8 cellular contexts compared by ENCODE assay signal in the genomic region with DNA sequence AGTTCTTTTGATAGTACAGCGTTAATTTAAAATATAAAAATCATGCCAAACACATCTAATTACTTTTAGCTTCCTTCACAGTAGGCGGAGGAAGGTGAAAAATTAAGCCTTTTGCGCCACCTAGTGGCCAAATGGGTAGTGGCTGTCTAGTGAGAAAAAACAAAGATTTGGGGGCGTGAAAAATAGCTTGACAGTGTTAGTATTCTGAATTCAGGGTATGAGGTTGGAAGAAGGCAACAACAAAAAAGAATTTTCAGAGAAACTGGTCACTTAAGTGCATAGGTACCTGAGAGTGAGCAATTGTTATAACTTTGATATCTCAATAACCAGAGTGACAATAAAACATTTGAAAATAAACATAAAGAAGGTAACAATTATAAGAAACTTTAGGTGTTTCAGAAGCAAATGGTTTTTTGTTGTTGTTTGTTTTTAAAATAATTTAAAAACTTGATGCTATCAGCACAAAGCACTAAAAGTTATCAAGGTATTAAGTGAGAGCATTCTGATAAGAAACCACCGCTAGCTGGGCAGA. TPM values are rescaled to one million over a fixed set of nuclear protein-coding genes. Genes with fewer than 3 reads are reported as not detected.
DNase-seq lines count a peak whose midpoint lies in the region; ATAC-seq, FAIRE-seq and TF ChIP-seq lines count a peak whose summit lies in the region.

No MANE protein-coding gene starts in this region.

- no peak overlapping the region for H3K4me3 Mint-ChIP-seq in chondrocyte (ENCODE audit: unreplicated experiment)

- no peak overlapping the region for H3K27ac ChIP-seq in AG04450 (ENCODE audit: low read depth, low read length)
- no peak overlapping the region for H3K27ac ChIP-seq in liver (ENCODE audit: low read depth in 1 of 2, low read length in 2 of 2)

- DNase-seq in AG04450 (ENCODE audit: low read depth, low spot score) (no peak), GM18507 (ENCODE audit: extremely low spot score, insufficient read length, low read depth) (no peak), NCI-H2196 treated with DMSO at 0.1 percent for 48 hours (lab: John Stamatoyannopoulos, UW; ENCODE audit: unreplicated experiment) (peak; percentile 17), chondrocyte (ENCODE audit: low spot score) (no peak)
- peak; percentile 84 to 86 for DNase-seq in activated CD4-positive, alpha-beta T cell treated with anti-CD3 and anti-CD28 coated beads for 24 hours (ENCODE audit: low read depth in 2 of 2)
- DNase-seq in stimulated activated CD4-positive, alpha-beta T cell treated with anti-CD3 and anti-CD28 coated beads, TNF-alpha, amount 100 ng/mL, for 48 hours (ENCODE audit: low read depth in 3 of 3) = peak; percentile 65 to 82 (median 80)

- no peak overlapping the region for H3K27ac Mint-ChIP-seq in chondrocyte (ENCODE audit: unreplicated experiment)

- H3K27me3 ChIP-seq in AG04450 (ENCODE audit: control insufficient read depth, insufficient read depth, low read length) = peaks cover 20% of the 10 kb centered on the region
- no peaks in the 10 kb centered on the region for H3K27me3 ChIP-seq in liver (ENCODE audit: control insufficient read depth in 4 of 4, insufficient read depth in 4 of 4, low read length in 3 of 4)

- CTCF ChIA-PET in AG04450 (lab: Charles Lee) = interaction anchor here (0.5 to 6.7 kb wide), 69 partner anchors 10 to 1185 kb away, joined by 3 to 271 read pairs (median 6); partner anchors contain the start of genes BRD2, HLA-DMA, HLA-DPA1 and PSMB8

- H3K9me3 ChIP-seq in AG04450 (ENCODE audit: control insufficient read depth, insufficient read depth, low read length) (no peaks in the 10 kb centered on the region), liver (ENCODE audit: control insufficient read depth in 4 of 4, low read length in 3 of 4) (no peaks in the 10 kb centered on the region)

- TF ChIP-seq CTCF in AG04450 (IDR thresholded peaks at IDR 0.05; ENCODE audit: low read depth, low read length) (peak; percentile 89), chondrocyte (IDR thresholded peaks at IDR 0.05) (peak; percentile 98), liver (IDR thresholded peaks at IDR 0.05; ENCODE audit: low read depth, low read length, missing input control) (peak; percentile 93)

- peak overlapping the region in 1 of 2 donors; percentile 51 for H3K9ac ChIP-seq in liver (ENCODE audit: low read depth in 1 of 2, low read length in 2 of 2)

- FAIRE-seq in GM18507 (lab: Jason Lieb, UNC) = peak; percentile 90

- no peaks in the 10 kb centered on the region for H3K36me3 Mint-ChIP-seq in chondrocyte (ENCODE audit: low read depth)

- ATAC-seq in HG03025 (IDR thresholded peaks at IDR 0.05; ENCODE audit: low FRiP score, unreplicated experiment) = no peak

- peaks cover 59% of the 10 kb centered on the region for H3K27me3 Mint-ChIP-seq in chondrocyte (ENCODE audit: low read depth)

- no peak overlapping the region for H3K4me3 ChIP-seq in AG04450 (ENCODE audit: low read depth, low read length)
- no peak overlapping the region for H3K4me3 ChIP-seq in liver (ENCODE audit: low read depth in 1 of 3, low read length in 3 of 3)

- no peaks in the 10 kb centered on the region for H3K4me1 Mint-ChIP-seq in chondrocyte (ENCODE audit: low read depth)

- H3K4me1 ChIP-seq in liver (ENCODE audit: control insufficient read depth in 4 of 4, insufficient read depth in 4 of 4, low read length in 3 of 4) = no peaks in the 10 kb centered on the region

- 17% methylated on average over 5 of the region's 5 CpGs for WGBS in liver

- no peaks in the 10 kb centered on the region for H3K36me3 ChIP-seq in liver (ENCODE audit: control insufficient read depth in 4 of 4, insufficient read depth in 3 of 4, low read depth in 1 of 4, low read length in 3 of 4)

- POLR2A ChIA-PET in AG04450 (lab: Yijun Ruan, JAX) = interaction anchor here (1.1 to 1.3 kb wide), 2 partner anchors 30 to 104 kb away, joined by 5 to 8 read pairs; partner anchors contain the start of gene TAP2

- H3K9me3 Mint-ChIP-seq in chondrocyte (ENCODE audit: low read depth) = peaks cover 3% of the 10 kb centered on the region

- TF ChIP-seq RAD21 in liver (IDR thresholded peaks at IDR 0.05) = peak; percentile 95 to 97

TF ChIP-seq in liver, 16 proteins besides CTCF, POLR2A, EP300 and RAD21:
- no peak for TF ChIP-seq RXRA (IDR thresholded peaks at IDR 0.05)
- TF ChIP-seq SP1 (IDR thresholded peaks at IDR 0.05) = no peak
- no peak for TF ChIP-seq FOXA2 (IDR thresholded peaks at IDR 0.05)
- TF ChIP-seq REST (IDR thresholded peaks at IDR 0.05) = no peak
- no peak for TF ChIP-seq YY1 (IDR thresholded peaks at IDR 0.05)
- no peak for TF ChIP-seq ATF3 (IDR thresholded peaks at IDR 0.05)
- TF ChIP-seq JUND (IDR thresholded peaks at IDR 0.05) = no peak
- no peak for TF ChIP-seq HNF4G (IDR thresholded peaks at IDR 0.05)
- no peak for TF ChIP-seq MAX (IDR thresholded peaks at IDR 0.05)
- TF ChIP-seq FOXA1 (IDR thresholded peaks at IDR 0.05) = no peak
- TF ChIP-seq NR2F2 (IDR thresholded peaks at IDR 0.05) = no peak
- no peak for TF ChIP-seq GABPA (IDR thresholded peaks at IDR 0.05 in 1 of 2, conservative IDR thresholded peaks at IDR 0.05 in 1 of 2)
- TF ChIP-seq TAF1 (conservative IDR thresholded peaks at IDR 0.05) = no peak
- TF ChIP-seq, protein P1, sequence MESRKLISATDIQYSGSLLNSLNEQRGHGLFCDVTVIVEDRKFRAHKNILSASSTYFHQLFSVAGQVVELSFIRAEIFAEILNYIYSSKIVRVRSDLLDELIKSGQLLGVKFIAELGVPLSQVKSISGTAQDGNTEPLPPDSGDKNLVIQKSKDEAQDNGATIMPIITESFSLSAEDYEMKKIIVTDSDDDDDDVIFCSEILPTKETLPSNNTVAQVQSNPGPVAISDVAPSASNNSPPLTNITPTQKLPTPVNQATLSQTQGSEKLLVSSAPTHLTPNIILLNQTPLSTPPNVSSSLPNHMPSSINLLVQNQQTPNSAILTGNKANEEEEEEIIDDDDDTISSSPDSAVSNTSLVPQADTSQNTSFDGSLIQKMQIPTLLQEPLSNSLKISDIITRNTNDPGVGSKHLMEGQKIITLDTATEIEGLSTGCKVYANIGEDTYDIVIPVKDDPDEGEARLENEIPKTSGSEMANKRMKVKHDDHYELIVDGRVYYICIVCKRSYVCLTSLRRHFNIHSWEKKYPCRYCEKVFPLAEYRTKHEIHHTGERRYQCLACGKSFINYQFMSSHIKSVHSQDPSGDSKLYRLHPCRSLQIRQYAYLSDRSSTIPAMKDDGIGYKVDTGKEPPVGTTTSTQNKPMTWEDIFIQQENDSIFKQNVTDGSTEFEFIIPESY (IDR thresholded peaks at IDR 0.05) = no peak
TF ChIP-seq in liver: peak in this region for 0.

RNA-seq across cellular contexts. Expression of gene PSMB9, which starts 14.3 kb away (rescaled TPM):
- 34.8 and 38.4 TPM in 2 replicates for polyA plus RNA-seq in AG04450 (2011; rRNA removed)
- polyA minus RNA-seq in AG04450 (2011; rRNA and poly(A)+ RNA removed) = 16.8 and 20.6 TPM in 2 replicates
- 0.90 to 1.2 TPM (median 1.2 TPM) in 3 replicates for total RNA-seq in chondrocyte
- 10 to 100 TPM; 11.7 to 13.4 TPM for total RNA-seq in liver
- polyA plus RNA-seq in liver = 10 to 100 TPM; 27.1 to 31.6 TPM

RNA-seq across cellular contexts. Expression of gene TAP1, which starts 14.8 kb away (rescaled TPM):
- 38.6 and 43.6 TPM in 2 replicates for polyA plus RNA-seq in AG04450 (2011; rRNA removed)
- polyA minus RNA-seq in AG04450 (2011; rRNA and poly(A)+ RNA removed) = 36.4 and 45.8 TPM in 2 replicates
- total RNA-seq in chondrocyte = 14.5 to 29.7 TPM (median 26.7 TPM) in 3 replicates
- total RNA-seq in liver = 10 to 100 TPM in 1 of 2 donors, 1 to 10 TPM in 1; 9.8 to 18.2 TPM
- polyA plus RNA-seq in liver = 10 to 100 TPM; 10.3 to 14.3 TPM

RNA-seq across cellular contexts. Expression of gene PSMB8, which starts 24.5 kb away (rescaled TPM):
- polyA plus RNA-seq in AG04450 (2011; rRNA removed) = 62.0 and 70.0 TPM in 2 replicates
- polyA minus RNA-seq in AG04450 (2011; rRNA and poly(A)+ RNA removed) = 25.3 and 28.0 TPM in 2 replicates
- total RNA-seq in chondrocyte = 14.6 to 17.4 TPM (median 16.2 TPM) in 3 replicates
- 10 to 100 TPM; 19.9 to 39.1 TPM for total RNA-seq in liver
- 10 to 100 TPM; 49.0 to 75.1 TPM for polyA plus RNA-seq in liver

RNA-seq across cellular contexts. Expression of gene TAP2, which starts 29.8 kb away (rescaled TPM):
- polyA plus RNA-seq in AG04450 (2011; rRNA removed) (15.3 and 15.4 TPM in 2 replicates), liver (10 to 100 TPM in 1 of 2 donors, 1 to 10 TPM in 1; 2.2 to 14.9 TPM)
- polyA minus RNA-seq in AG04450 (2011; rRNA and poly(A)+ RNA removed) = 39.9 and 55.3 TPM in 2 replicates
- total RNA-seq in chondrocyte (16.3 to 28.0 TPM (median 20.3 TPM) in 3 replicates), liver (1 to 10 TPM; 5.1 to 7.7 TPM)

RNA-seq across cellular contexts. Expression of gene HLA-DOB, which starts 51.5 kb away (rescaled TPM):
- not detected in 2 replicates for polyA plus RNA-seq in AG04450 (2011; rRNA removed)
- not detected in 2 replicates for polyA minus RNA-seq in AG04450 (2011; rRNA and poly(A)+ RNA removed)
- total RNA-seq in chondrocyte = 0.25 to 0.56 TPM in 2 of 3 replicates, not detected in the other
- under 1 TPM in 1 of 2 donors, not detected in 1; 0.25 TPM for total RNA-seq in liver
- polyA plus RNA-seq in liver = under 1 TPM; 0.16 to 0.67 TPM

Comparison
In these comparisons a context has a peak if more than half of its experiments do, and no peak if none do; other contexts are left out.
1. DNase-seq: peak in NCI-H2196 treated with DMSO at 0.1 percent for 48 hours (single experiment), activated CD4-positive, alpha-beta T cell treated with anti-CD3 and anti-CD28 coated beads for 24 hours (2 of 2) and stimulated activated CD4-positive, alpha-beta T cell treated with anti-CD3 and anti-CD28 coated beads, TNF-alpha, amount 100 ng/mL, for 48 hours (3 of 3); none in AG04450 (single experiment), GM18507 (single experiment) and chondrocyte (single experiment).
2. Peak in every context shown above with its lines, with median percentiles within 50 percentile points of each other: CTCF ChIP-seq.